In the genomic region with DNA sequence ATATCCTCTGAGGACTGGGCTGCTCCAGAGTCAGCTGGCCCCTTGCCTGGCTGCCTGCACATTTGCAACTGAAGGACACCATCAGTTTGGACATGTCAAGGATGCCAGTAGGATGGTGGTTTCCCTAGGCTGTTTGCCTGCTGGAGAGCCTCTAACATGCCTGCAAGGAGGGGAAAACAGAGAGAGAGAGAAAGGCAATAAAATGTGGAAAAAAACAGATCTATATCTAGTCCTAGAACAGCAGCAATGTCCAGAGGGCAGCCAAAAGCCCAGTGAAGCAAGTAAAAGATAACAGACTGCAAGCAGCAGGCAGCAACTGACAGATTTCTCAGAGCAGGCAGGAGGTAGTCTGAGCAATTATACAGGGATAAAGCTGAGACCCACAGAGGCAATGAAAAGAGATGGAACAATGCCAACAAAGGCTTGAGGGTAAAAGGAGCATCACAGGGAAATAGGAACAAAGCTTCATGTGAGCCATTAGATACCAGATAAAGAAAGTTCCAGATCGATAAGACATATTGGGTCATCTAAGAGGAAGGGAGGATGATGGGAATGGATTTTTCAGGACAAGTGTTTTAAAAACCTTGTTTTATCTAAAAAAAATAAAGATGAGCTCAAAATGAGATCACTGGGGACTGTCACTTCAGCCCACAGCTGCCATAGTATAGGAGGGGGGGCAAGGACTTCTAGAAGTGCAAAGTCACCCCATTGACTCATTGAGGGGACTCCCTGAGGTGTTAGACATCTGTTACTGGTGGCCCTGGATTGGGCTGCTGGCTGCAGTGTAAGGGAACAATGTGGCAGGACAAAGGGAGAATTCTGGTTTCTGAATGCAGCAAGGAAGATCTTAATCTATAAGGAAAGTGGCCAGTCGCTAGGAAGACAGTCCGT, we compare ENCODE assay signal across 10 cellular contexts. TPM values are rescaled to one million over a fixed set of nuclear protein-coding genes. Genes with fewer than 3 reads are reported as not detected.
DNase-seq lines count a peak whose midpoint lies in the region; ATAC-seq and TF ChIP-seq lines count a peak whose summit lies in the region.
"Had no signal": no experiment of that assay in that cellular context is flagged by ENCODE, and none has a peak within 500 bp of the region (broad histone marks: within the 10 kb centered on the region; RNA-seq: fewer than 3 reads in every experiment).

No MANE protein-coding gene starts in this region.

- no peak overlapping the region for H2AK5ac ChIP-seq in mesenchymal stem cell (ENCODE audit: low read length, severe bottlenecking)

- H3K27me3 ChIP-seq in BJ (ENCODE audit: control insufficient read depth, insufficient read depth, low read length) (no peaks in the 10 kb centered on the region), mesenchymal stem cell (ENCODE audit: control insufficient read depth in 1 of 2, insufficient read depth in 1 of 2, low read length in 2 of 2) (no peaks in the 10 kb centered on the region)

- no peak overlapping the region for H2BK120ac ChIP-seq in mesenchymal stem cell (ENCODE audit: low read depth, low read length)

- no peak overlapping the region for H2BK15ac ChIP-seq in mesenchymal stem cell (ENCODE audit: low read depth, poor library complexity, severe bottlenecking)

- CTCF ChIA-PET in BJ (lab: Yijun Ruan, JAX) = interaction anchor here (0.9 to 1.0 kb wide), 2 partner anchors 11 to 28 kb away, joined by 3 read pairs; no protein-coding TSS in a partner anchor

- peak overlapping the region in 1 of 2 experiments; percentile 6 for H3K18ac ChIP-seq in mesenchymal stem cell (ENCODE audit: low read depth in 1 of 2, low read length in 2 of 2)

- H4K91ac ChIP-seq in mesenchymal stem cell (ENCODE audit: low read length) = no peak overlapping the region

- H3K23ac ChIP-seq in mesenchymal stem cell (ENCODE audit: low read length in 2 of 2) = no peak overlapping the region

- H3K27ac ChIP-seq in mesenchymal stem cell (ENCODE audit: low read length, poor library complexity, severe bottlenecking) = peak overlapping the region; percentile 39

- no peak overlapping the region for H2AFZ ChIP-seq in mesenchymal stem cell (ENCODE audit: low read depth, low read length)

- H3K14ac ChIP-seq in mesenchymal stem cell (ENCODE audit: low read length in 2 of 2) = no peak overlapping the region

- no peaks in the 10 kb centered on the region for H3K79me1 ChIP-seq in mesenchymal stem cell (replicated peaks; ENCODE audit: low read length, poor library complexity, severe bottlenecking)

- H3K4ac ChIP-seq in mesenchymal stem cell (ENCODE audit: low read depth in 1 of 2, low read length in 2 of 2) = no peak overlapping the region

- H3K4me3 ChIP-seq in BJ (ENCODE audit: low read depth, low read length) (no peak overlapping the region), mesenchymal stem cell (ENCODE audit: insufficient read depth in 1 of 2, low read depth in 1 of 2, low read length in 2 of 2) (peak overlapping the region in 1 of 2 experiments; percentile 0)

- no peak overlapping the region for H2BK5ac ChIP-seq in mesenchymal stem cell (ENCODE audit: low read depth, low read length, poor library complexity, severe bottlenecking)

- no peaks in the 10 kb centered on the region for H3K9me3 ChIP-seq in mesenchymal stem cell (ENCODE audit: control insufficient read depth, low read length)

- no peak for ATAC-seq in HG02763 (IDR thresholded peaks at IDR 0.05; ENCODE audit: unreplicated experiment)

- H4K8ac ChIP-seq in mesenchymal stem cell (ENCODE audit: low read length) = no peak overlapping the region

- POLR2A ChIA-PET in BJ (lab: Charles Lee) = no interaction called here

- peaks cover 10% of the 10 kb centered on the region for H3K4me1 ChIP-seq in mesenchymal stem cell (ENCODE audit: control insufficient read depth, insufficient read depth, low read depth, low read length)

- peak; percentile 59 for DNase-seq in BJ (ENCODE audit: low read depth)
- DNase-seq in NCI-H1436 treated with DMSO at 0.1 percent for 48 hours (lab: John Stamatoyannopoulos, UW) = peak; percentile 17
- peak; percentile 47 for DNase-seq in amniotic epithelial cell (ENCODE audit: low read depth)
- DNase-seq in mesenchymal stem cell = peak; percentile 45
- DNase-seq in dermis blood vessel endothelial cell = no peak
- DNase-seq in stimulated activated CD4-positive, alpha-beta T cell treated with anti-CD3 and anti-CD28 coated beads, Interleukin-15, amount 100 ng/mL, for 24 hours = no peak
- no peak for DNase-seq in NCI-H1048 (lab: John Stamatoyannopoulos, UW)
- DNase-seq: activated CD4-positive, alpha-beta T cell treated with anti-CD3 and anti-CD28 coated beads, Interleukin-2, amount 50 U/mL, for 48 hours; natural killer cell had no signal

- 63% methylated on average over 3 of the region's 3 CpGs for WGBS in mesenchymal stem cell

- H3K4me2 ChIP-seq in mesenchymal stem cell (ENCODE audit: low read length, poor library complexity, severe bottlenecking) = no peak overlapping the region

- H2BK12ac ChIP-seq in mesenchymal stem cell (ENCODE audit: low read length in 2 of 2) = no peak overlapping the region

- no peaks in the 10 kb centered on the region for H3K36me3 ChIP-seq in BJ (ENCODE audit: control insufficient read depth, insufficient read depth, low read length)
- peaks cover 0 to 3% of the 10 kb centered on the region in 2 experiments for H3K36me3 ChIP-seq in mesenchymal stem cell (ENCODE audit: control insufficient read depth in 1 of 2, insufficient read depth in 2 of 2, low read depth in 1 of 2, low read length in 2 of 2)

- H3K9ac ChIP-seq in mesenchymal stem cell (ENCODE audit: low read length) = peak overlapping the region; percentile 25

- no peak for TF ChIP-seq CTCF in BJ (IDR thresholded peaks at IDR 0.05; ENCODE audit: insufficient read depth, low read depth, low read length)

RNA-seq across cellular contexts. Expression of a gene that starts 38.6 kb away (rescaled TPM):
- 27.4 and 32.1 TPM in 2 replicates for polyA plus RNA-seq in BJ (2011; rRNA removed)
- polyA minus RNA-seq in BJ (2011; rRNA and poly(A)+ RNA removed) = 8.2 and 11.6 TPM in 2 replicates
- 46.4 TPM for polyA plus RNA-seq in mesenchymal stem cell (2013, experiment 1 of 2)
- polyA plus RNA-seq in mesenchymal stem cell (2013, experiment 2 of 2) = 48.5 TPM
- total RNA-seq in dermis blood vessel endothelial cell = 27.2 and 34.9 TPM in 2 replicates

Comparison
In these comparisons a context has a peak if more than half of its experiments do, and no peak if none do; other contexts are left out.
1. DNase-seq: peak in BJ (single experiment), NCI-H1436 treated with DMSO at 0.1 percent for 48 hours (single experiment), amniotic epithelial cell (single experiment) and mesenchymal stem cell (single experiment); none in dermis blood vessel endothelial cell (single experiment), stimulated activated CD4-positive, alpha-beta T cell treated with anti-CD3 and anti-CD28 coated beads, Interleukin-15, amount 100 ng/mL, for 24 hours (single experiment) and NCI-H1048 (single experiment).